Comparison of ENCODE assay signal across 1 cellular context in genomic region chr1:2496087-2496622, GRCh38.
A peak's percentile ranks its signal among the peaks of the same experiment; 100 is the strongest.
TF ChIP-seq lines count a peak whose summit lies in the region.

No MANE protein-coding gene starts in this region.

TF ChIP-seq in HepG2, 621 proteins besides CTCF, POLR2A, EP300 and RAD21 (continued from another document and continues in another):
- TF ChIP-seq ZBTB33 (CRISPR knock-in tag; IDR thresholded peaks at IDR 0.05) (no peak), ZNF777 (CRISPR knock-in tag; IDR thresholded peaks at IDR 0.05) (no peak), CHD2 (IDR thresholded peaks at IDR 0.05; ENCODE audit: low read depth, low read length) (no peak), ZNF496 (CRISPR knock-in tag; IDR thresholded peaks at IDR 0.05; ENCODE audit: insufficient replicate concordance) (no peak), DPF2 (CRISPR knock-in tag; IDR thresholded peaks at IDR 0.05; ENCODE audit: borderline replicate concordance, low read depth) (no peak), THAP9 (CRISPR knock-in tag; IDR thresholded peaks at IDR 0.05; ENCODE audit: borderline replicate concordance) (no peak), ZNF547 (CRISPR knock-in tag; IDR thresholded peaks at IDR 0.05) (peak; percentile 40; the same call in 1 of the 2 replicates), NFYB (CRISPR knock-in tag; IDR thresholded peaks at IDR 0.05) (no peak), TEAD3 (CRISPR knock-in tag; optimal IDR thresholded peaks at IDR 0.05; ENCODE audit: borderline replicate concordance) (no peak), TBX3 (IDR thresholded peaks at IDR 0.05; ENCODE audit: borderline replicate concordance) (no peak), DDIT3 (CRISPR knock-in tag; IDR thresholded peaks at IDR 0.05) (no peak), ZSCAN12 (CRISPR knock-in tag; IDR thresholded peaks at IDR 0.05) (no peak), ZNF124 (CRISPR knock-in tag; IDR thresholded peaks at IDR 0.05) (no peak), ZNF660 (CRISPR knock-in tag; IDR thresholded peaks at IDR 0.05; ENCODE audit: borderline replicate concordance, low read depth) (no peak), ZNF678 (CRISPR knock-in tag; IDR thresholded peaks at IDR 0.05) (no peak), USF2 (IDR thresholded peaks at IDR 0.05; ENCODE audit: low read depth, low read length) (no peak), USF2 (CRISPR knock-in tag; IDR thresholded peaks at IDR 0.05; ENCODE audit: borderline replicate concordance) (no peak), PHB2 (IDR thresholded peaks at IDR 0.05; ENCODE audit: partially characterized antibody) (no peak), XRCC5 (optimal IDR thresholded peaks at IDR 0.05; ENCODE audit: low read length) (no peak), RARG (CRISPR knock-in tag; IDR thresholded peaks at IDR 0.05; ENCODE audit: low read depth) (no peak), TEF (CRISPR knock-in tag; IDR thresholded peaks at IDR 0.05) (no peak), FOXC1 (CRISPR knock-in tag; IDR thresholded peaks at IDR 0.05; ENCODE audit: borderline replicate concordance) (peak; percentile 34; the same call in 1 of the 2 replicates), YEATS4 (CRISPR knock-in tag; IDR thresholded peaks at IDR 0.05; ENCODE audit: borderline replicate concordance) (peak; percentile 52; the same call in 1 of the 2 replicates), ZBTB42 (CRISPR knock-in tag; IDR thresholded peaks at IDR 0.05) (no peak), ZKSCAN1 (IDR thresholded peaks at IDR 0.05; ENCODE audit: low read length) (no peak), SRSF4 (IDR thresholded peaks at IDR 0.05; ENCODE audit: low read depth, low read length, poor library complexity, severe bottlenecking) (no peak), PRMT3 (CRISPR knock-in tag; IDR thresholded peaks at IDR 0.05; ENCODE audit: borderline replicate concordance, low read depth) (no peak), SNAPC5 (CRISPR knock-in tag; IDR thresholded peaks at IDR 0.05; ENCODE audit: borderline replicate concordance) (no peak), ZBED4 (CRISPR knock-in tag; IDR thresholded peaks at IDR 0.05; ENCODE audit: borderline replicate concordance) (peak; percentile 64; the same call in 1 of the 2 replicates), EED (CRISPR knock-in tag; IDR thresholded peaks at IDR 0.05) (no peak), ELF3 (CRISPR knock-in tag; IDR thresholded peaks at IDR 0.05) (peak; percentile 29; the same call in 1 of the 2 replicates), ZFP41 (CRISPR knock-in tag; IDR thresholded peaks at IDR 0.05; ENCODE audit: borderline replicate concordance) (no peak), ZNF713 (CRISPR knock-in tag; IDR thresholded peaks at IDR 0.05) (no peak), HIVEP1 (CRISPR knock-in tag; IDR thresholded peaks at IDR 0.05) (no peak), ZBTB40 (IDR thresholded peaks at IDR 0.05) (no peak), ZBTB40 (CRISPR knock-in tag; IDR thresholded peaks at IDR 0.05) (no peak), ZNF556 (CRISPR knock-in tag; IDR thresholded peaks at IDR 0.05; ENCODE audit: borderline replicate concordance) (no peak), GZF1 (CRISPR knock-in tag; IDR thresholded peaks at IDR 0.05) (no peak), ZFX (CRISPR knock-in tag; IDR thresholded peaks at IDR 0.05; ENCODE audit: low read depth) (peak; percentile 49; the same call in 1 of the 2 replicates), ZNF781 (CRISPR knock-in tag; IDR thresholded peaks at IDR 0.05; ENCODE audit: borderline replicate concordance, not compliant biosample characterization) (no peak), ZFYVE20 (CRISPR knock-in tag; IDR thresholded peaks at IDR 0.05; ENCODE audit: borderline replicate concordance, low read depth) (no peak), ZNF75D (CRISPR knock-in tag; IDR thresholded peaks at IDR 0.05; ENCODE audit: borderline replicate concordance) (no peak), RAD51 (IDR thresholded peaks at IDR 0.05; ENCODE audit: borderline replicate concordance) (no peak), RFX3 (CRISPR knock-in tag; IDR thresholded peaks at IDR 0.05) (no peak), DMAP1 (CRISPR knock-in tag; IDR thresholded peaks at IDR 0.05) (peak; percentile 27; the same call in 1 of the 2 replicates)
